Comparison of ENCODE assay signal across 1 cellular context in genomic region chr3:71559578-71560162, GRCh38.
TF ChIP-seq lines count a peak whose summit lies in the region.

No MANE protein-coding gene starts in this region.

TF ChIP-seq in HepG2, 621 proteins besides CTCF, POLR2A, EP300 and RAD21 (continued from another document and continues in another):
- no peak for TF ChIP-seq ZSCAN5A (CRISPR knock-in tag; IDR thresholded peaks at IDR 0.05; ENCODE audit: borderline replicate concordance)
- no peak for TF ChIP-seq FOXA1 (IDR thresholded peaks at IDR 0.05)
- no peak for TF ChIP-seq FOXA1 (CRISPR knock-in tag; IDR thresholded peaks at IDR 0.05)
- no peak for TF ChIP-seq TRIM22 (IDR thresholded peaks at IDR 0.05)
- TF ChIP-seq TBX3 (IDR thresholded peaks at IDR 0.05; ENCODE audit: borderline replicate concordance), result no peak
- no peak for TF ChIP-seq LBX2 (CRISPR knock-in tag; IDR thresholded peaks at IDR 0.05; ENCODE audit: borderline replicate concordance)
- TF ChIP-seq ARHGAP35 (CRISPR knock-in tag; IDR thresholded peaks at IDR 0.05; ENCODE audit: borderline replicate concordance), result no peak
- 0 out of 2 replicates have a peak, but pooled peaks have one; percentile 14 for TF ChIP-seq HOXA3 (CRISPR knock-in tag; IDR thresholded peaks at IDR 0.05)
- TF ChIP-seq ARNTL (CRISPR knock-in tag; IDR thresholded peaks at IDR 0.05), result 0 out of 2 replicates have a peak, but pooled peaks have one; percentile 40
- TF ChIP-seq ATF4 (CRISPR knock-in tag; IDR thresholded peaks at IDR 0.05), result peak in 1 of 2 experiments; percentile 92; a peak in 2 of 4 replicates
- TF ChIP-seq ZFP41 (CRISPR knock-in tag; IDR thresholded peaks at IDR 0.05; ENCODE audit: borderline replicate concordance), result no peak
- no peak for TF ChIP-seq ZFP62 (CRISPR knock-in tag; IDR thresholded peaks at IDR 0.05)
- no peak for TF ChIP-seq SUZ12 (IDR thresholded peaks at IDR 0.05; ENCODE audit: low read depth, low read length)
- no peak for TF ChIP-seq ZNF761 (CRISPR knock-in tag; conservative IDR thresholded peaks at IDR 0.05)
- TF ChIP-seq ZNF446 (CRISPR knock-in tag; IDR thresholded peaks at IDR 0.05), result no peak
- peak; percentile 55; the same call in 1 of the 2 replicates for TF ChIP-seq KAT7 (CRISPR knock-in tag; IDR thresholded peaks at IDR 0.05; ENCODE audit: borderline replicate concordance)
- no peak for TF ChIP-seq MLXIP (CRISPR knock-in tag; IDR thresholded peaks at IDR 0.05; ENCODE audit: borderline replicate concordance)
- no peak for TF ChIP-seq ARNT (IDR thresholded peaks at IDR 0.05)
- TF ChIP-seq ZNF879 (CRISPR knock-in tag; IDR thresholded peaks at IDR 0.05), result no peak
- TF ChIP-seq ZNF616 (CRISPR knock-in tag; IDR thresholded peaks at IDR 0.05; ENCODE audit: low read depth), result no peak
- no peak for TF ChIP-seq ZNF263 (CRISPR knock-in tag; IDR thresholded peaks at IDR 0.05)
- no peak for TF ChIP-seq PAWR (CRISPR knock-in tag; IDR thresholded peaks at IDR 0.05; ENCODE audit: borderline replicate concordance)
- no peak for TF ChIP-seq ZNF841 (CRISPR knock-in tag; IDR thresholded peaks at IDR 0.05; ENCODE audit: borderline replicate concordance)
- no peak for TF ChIP-seq ZNF569 (CRISPR knock-in tag; IDR thresholded peaks at IDR 0.05; ENCODE audit: borderline replicate concordance)
- TF ChIP-seq ZNF687 (CRISPR knock-in tag; IDR thresholded peaks at IDR 0.05), result peak; percentile 75
- TF ChIP-seq TEF (CRISPR knock-in tag; IDR thresholded peaks at IDR 0.05), result no peak
- peak; percentile 66; the same call in 1 of the 2 replicates for TF ChIP-seq SOX5 (CRISPR knock-in tag; IDR thresholded peaks at IDR 0.05; ENCODE audit: borderline replicate concordance)
- no peak for TF ChIP-seq KLF16 (CRISPR knock-in tag; IDR thresholded peaks at IDR 0.05)
- no peak for TF ChIP-seq ZBTB25 (CRISPR knock-in tag; IDR thresholded peaks at IDR 0.05)
- TF ChIP-seq PHF8 (CRISPR knock-in tag; IDR thresholded peaks at IDR 0.05), result no peak
- TF ChIP-seq MLX (CRISPR knock-in tag; IDR thresholded peaks at IDR 0.05), result 0 out of 2 replicates have a peak, but pooled peaks have one; percentile 19
- TF ChIP-seq KDM1A (CRISPR knock-in tag; IDR thresholded peaks at IDR 0.05), result no peak
- no peak for TF ChIP-seq ZNF296 (CRISPR knock-in tag; conservative IDR thresholded peaks at IDR 0.05)
- TF ChIP-seq KLF6 (CRISPR knock-in tag; IDR thresholded peaks at IDR 0.05), result no peak
- TF ChIP-seq ELF3 (CRISPR knock-in tag; IDR thresholded peaks at IDR 0.05), result no peak
- peak; percentile 69 for TF ChIP-seq FOSL2 (CRISPR knock-in tag; IDR thresholded peaks at IDR 0.05)
- TF ChIP-seq ELF4 (CRISPR knock-in tag; IDR thresholded peaks at IDR 0.05; ENCODE audit: borderline replicate concordance), result no peak
- no peak for TF ChIP-seq ZNF460 (CRISPR knock-in tag; IDR thresholded peaks at IDR 0.05; ENCODE audit: borderline replicate concordance)
- TF ChIP-seq FOXO1 (CRISPR knock-in tag; IDR thresholded peaks at IDR 0.05), result peak; percentile 24; the same call in 1 of the 2 replicates
- no peak for TF ChIP-seq TOE1 (CRISPR knock-in tag; IDR thresholded peaks at IDR 0.05)
- TF ChIP-seq DNMT1 (CRISPR knock-in tag; IDR thresholded peaks at IDR 0.05), result no peak
- peak; percentile 76 for TF ChIP-seq NCOA2 (CRISPR knock-in tag; IDR thresholded peaks at IDR 0.05)
- TF ChIP-seq TMF1 (CRISPR knock-in tag; IDR thresholded peaks at IDR 0.05; ENCODE audit: low read depth), result no peak
- TF ChIP-seq ZUFSP (CRISPR knock-in tag; IDR thresholded peaks at IDR 0.05; ENCODE audit: borderline replicate concordance), result no peak
